20 cellular contexts compared by ENCODE assay signal in genomic region chr1:21157054-21157453, GRCh38.
"Had no signal": no experiment of that assay in that cellular context is flagged by ENCODE, and none has a peak within 500 bp of the region (broad histone marks: within the 10 kb centered on the region; RNA-seq: fewer than 3 reads in every experiment).

No MANE protein-coding gene starts in this region.

- H3K27ac Mint-ChIP-seq: activated CD4-positive, alpha-beta T cell treated with anti-CD3 and anti-CD28 coated beads, Interleukin-2, amount 10 ng/mL, durations not matched to agents 24 days and 14 days; activated CD8-positive, alpha-beta T cell treated with anti-CD3 and anti-CD28 coated beads for 36 hours; activated naive CD4-positive, alpha-beta T cell treated with anti-CD3 and anti-CD28 coated beads for 36 hours; neural progenitor cell had no signal

- H3K27me3 ChIP-seq: neural progenitor cell, pancreas, right lobe of liver, stomach had no signal

- H3K27ac ChIP-seq: neural progenitor cell, pancreas, right lobe of liver, stomach had no signal

- DNase-seq: activated CD4-positive, alpha-beta T cell treated with anti-CD3 and anti-CD28 coated beads, Interleukin-2, amount 10 ng/mL, durations not matched to agents 24 days and 14 days; activated CD8-positive, alpha-beta T cell treated with anti-CD3 and anti-CD28 coated beads for 36 hours; activated naive CD4-positive, alpha-beta T cell treated with anti-CD3 and anti-CD28 coated beads for 36 hours; activated T-cell treated with anti-CD3 and anti-CD28 coated beads, Interleukin-2, amount 50 U/mL, for 1 hour; aorta; effector CD4-positive, alpha-beta T cell; kidney; midbrain; pancreas; right lobe of liver; small intestine; stimulated activated CD4-positive, alpha-beta T cell treated with anti-CD3 and anti-CD28 coated beads, Interleukin-15, amount 100 ng/mL, for 24 hours; stimulated activated CD4-positive, alpha-beta T cell treated with anti-CD3 and anti-CD28 coated beads, Interleukin-2, amount 100 ng/mL, for 48 hours; stomach; trophoblast cell had no signal

- H3K9me3 Mint-ChIP-seq: activated CD4-positive, alpha-beta T cell treated with anti-CD3 and anti-CD28 coated beads, Interleukin-2, amount 10 ng/mL, durations not matched to agents 24 days and 14 days; activated CD8-positive, alpha-beta T cell treated with anti-CD3 and anti-CD28 coated beads for 36 hours; activated naive CD4-positive, alpha-beta T cell treated with anti-CD3 and anti-CD28 coated beads for 36 hours; activated T-helper 2 cell treated with anti-CD3 and anti-CD28 coated beads, Interferon-gamma antibody, Interleukin-2, Interleukin-4, amounts not matched to agents 10 μg/mL and 5 μg/mL and 100 μg/mL, durations not matched to agents 14 hours and 24 hours and 36 hours; neural progenitor cell; T-helper 2 cell treated with Interferon-gamma antibody and Interleukin-4, amounts not matched to agents 5 μg/mL and 100 μg/mL, for 36 hours had no signal

- H3K4me3 Mint-ChIP-seq: activated CD4-positive, alpha-beta T cell treated with anti-CD3 and anti-CD28 coated beads, Interleukin-2, amount 10 ng/mL, durations not matched to agents 24 days and 14 days; activated CD8-positive, alpha-beta T cell treated with anti-CD3 and anti-CD28 coated beads for 36 hours; activated naive CD4-positive, alpha-beta T cell treated with anti-CD3 and anti-CD28 coated beads for 36 hours; neural progenitor cell; T-helper 2 cell treated with Interferon-gamma antibody and Interleukin-4, amounts not matched to agents 5 μg/mL and 100 μg/mL, for 36 hours had no signal

- H3K27me3 Mint-ChIP-seq: activated CD4-positive, alpha-beta T cell treated with anti-CD3 and anti-CD28 coated beads, Interleukin-2, amount 10 ng/mL, durations not matched to agents 24 days and 14 days; activated CD8-positive, alpha-beta T cell treated with anti-CD3 and anti-CD28 coated beads for 36 hours had no signal

- H3K4me1 ChIP-seq: neural progenitor cell had no signal

- H3K4me3 ChIP-seq: lung, neural progenitor cell, pancreas, right lobe of liver, stomach had no signal

- H3K9me3 ChIP-seq: pancreas, right lobe of liver, stomach had no signal

- ATAC-seq: activated CD8-positive, alpha-beta T cell treated with anti-CD3 and anti-CD28 coated beads for 36 hours; left lobe of liver; right lobe of liver had no signal

- H3K36me3 ChIP-seq: neural progenitor cell, pancreas, right lobe of liver had no signal
